8 cellular contexts compared by ENCODE assay signal in the genomic region with DNA sequence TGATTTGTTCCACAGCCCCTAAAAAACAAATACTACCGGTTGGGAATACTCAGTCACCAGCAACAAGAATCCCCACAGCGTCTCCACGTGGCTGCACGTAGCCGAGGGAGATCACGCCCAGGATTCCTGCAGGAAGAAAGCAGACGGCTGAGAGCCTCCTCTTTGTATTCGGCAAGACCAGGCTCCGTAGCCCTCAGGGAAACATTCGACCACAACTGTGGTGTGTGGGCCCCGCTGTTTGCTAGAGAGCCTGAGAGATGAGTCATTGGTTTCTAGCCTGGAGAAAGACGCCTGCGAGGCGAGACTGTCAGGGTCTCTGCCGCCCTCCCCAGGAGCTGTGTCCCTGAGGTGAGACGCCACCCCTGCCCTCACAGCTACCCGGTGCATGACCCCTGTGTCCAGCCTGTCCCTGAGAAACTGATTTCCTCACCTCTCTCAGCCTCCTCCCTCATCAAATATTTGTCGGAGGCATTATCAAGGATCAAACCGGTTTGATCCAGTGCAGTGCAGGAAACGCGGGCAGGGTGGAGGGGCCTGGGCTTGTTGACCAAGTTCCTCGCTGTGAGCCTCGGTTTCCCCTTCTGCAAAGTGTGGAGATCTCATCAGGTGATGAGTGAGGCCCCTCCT. TPM values are rescaled to one million over a fixed set of nuclear protein-coding genes. Genes with fewer than 3 reads are reported as not detected.
A peak's percentile ranks its signal among the peaks of the same experiment; 100 is the strongest.
DNase-seq lines count a peak whose midpoint lies in the region; ATAC-seq and TF ChIP-seq lines count a peak whose summit lies in the region.

No MANE protein-coding gene starts in this region.

- H3K36me3 ChIP-seq in BLaER1 treated with 17β-estradiol and CSF1 and Interleukin-3, amounts not matched to agents 10 nM and 100 nM: no peaks in the 10 kb centered on the region
- H3K36me3 ChIP-seq in colonic mucosa: no peaks in the 10 kb centered on the region
- no peaks in the 10 kb centered on the region for H3K36me3 ChIP-seq in testis (ENCODE audit: low read depth, missing control alignments)

- H3K4me3 ChIP-seq in BLaER1 treated with 17β-estradiol and CSF1 and Interleukin-3, amounts not matched to agents 10 nM and 100 nM: peak overlapping the region in 4 of 10 experiments; percentile 19 to 40 (median 22); a peak in 4 of 20 replicates
- H3K4me3 ChIP-seq in colonic mucosa: no peak overlapping the region
- H3K4me3 ChIP-seq in testis: no peak overlapping the region

- peaks cover 0 to 11% (median 0%) of the 10 kb centered on the region in 11 experiments; a peak in 3 of 22 replicates for H4K20me1 ChIP-seq in BLaER1 treated with 17β-estradiol and CSF1 and Interleukin-3, amounts not matched to agents 10 nM and 100 nM

- peak; percentile 93 for ATAC-seq in GM21447 (IDR thresholded peaks at IDR 0.05; ENCODE audit: unreplicated experiment)
- ATAC-seq in stimulated activated naive B cell treated with anti-CD40 and anti-IgM and Interleukin-4, amounts not matched to agents 10 μg/mL and 1 μg/mL and 100 μg/mL, for 72 hours (replicated peaks): peak; percentile 91 to 93

- WGBS in testis, 2 donors: 18 to 53% methylated on average over 23 of the region's 23 CpGs

- H3K27me3 Mint-ChIP-seq in stimulated activated naive B cell treated with anti-CD40 and anti-IgM and Interleukin-4, amounts not matched to agents 10 μg/mL and 1 μg/mL and 100 μg/mL, for 72 hours: peaks cover 7 to 34% of the 10 kb centered on the region in 2 donors

- TF ChIP-seq CTCF in colonic mucosa (IDR thresholded peaks at IDR 0.05) (no peak), testis (IDR thresholded peaks at IDR 0.05) (no peak)

- H3K4me3 Mint-ChIP-seq in stimulated activated naive B cell treated with anti-CD40 and anti-IgM and Interleukin-4, amounts not matched to agents 10 μg/mL and 1 μg/mL and 100 μg/mL, for 72 hours: peak overlapping the region in 1 of 2 donors; percentile 35

- peak overlapping the region in 10 of 11 experiments; percentile 6 to 72 (median 62); a peak in 18 of 22 replicates for H3K9ac ChIP-seq in BLaER1 treated with 17β-estradiol and CSF1 and Interleukin-3, amounts not matched to agents 10 nM and 100 nM
- peak overlapping the region in 1 of 2 donors; percentile 21 for H3K9ac ChIP-seq in colonic mucosa (ENCODE audit: low read depth in 2 of 2, low read length in 2 of 2)

- peak; percentile 85 for DNase-seq in KBM-7
- peak; percentile 85 for DNase-seq in activated CD4-positive, alpha-beta T cell treated with anti-CD3 and anti-CD28 coated beads for 48 hours
- DNase-seq in colonic mucosa: peak; percentile 78
- DNase-seq in myocyte (ENCODE audit: low read depth): peak; percentile 97
- DNase-seq in stimulated activated naive B cell treated with anti-CD40 and anti-IgM and Interleukin-4, amounts not matched to agents 10 μg/mL and 1 μg/mL and 100 μg/mL, for 72 hours: peak; percentile 23
- DNase-seq in testis: no peak

- in situ Hi-C loops in KBM-7 (cut with MboI; ENCODE audit: low pct_unique_long_range_greater_than_20kb, low sequenced_read_pairs): no loop called here

- TF ChIP-seq POLR2A in testis (IDR thresholded peaks at IDR 0.05): no peak

- no peak overlapping the region for H3K27ac Mint-ChIP-seq in stimulated activated naive B cell treated with anti-CD40 and anti-IgM and Interleukin-4, amounts not matched to agents 10 μg/mL and 1 μg/mL and 100 μg/mL, for 72 hours

- peak overlapping the region in 10 of 11 experiments; percentile 7 to 82 (median 68); a peak in 19 of 22 replicates for H3K27ac ChIP-seq in BLaER1 treated with 17β-estradiol and CSF1 and Interleukin-3, amounts not matched to agents 10 nM and 100 nM
- H3K27ac ChIP-seq in colonic mucosa (peak overlapping the region; percentile 51), testis (no peak overlapping the region)

- H3K9me3 Mint-ChIP-seq in stimulated activated naive B cell treated with anti-CD40 and anti-IgM and Interleukin-4, amounts not matched to agents 10 μg/mL and 1 μg/mL and 100 μg/mL, for 72 hours: no peaks in the 10 kb centered on the region

- no peaks in the 10 kb centered on the region for H3K27me3 ChIP-seq in BLaER1 treated with 17β-estradiol and CSF1 and Interleukin-3, amounts not matched to agents 10 nM and 100 nM
- H3K27me3 ChIP-seq in colonic mucosa: no peaks in the 10 kb centered on the region
- H3K27me3 ChIP-seq in testis: no peaks in the 10 kb centered on the region

- peaks cover 4 to 6% of the 10 kb centered on the region in 2 donors for H3K36me3 Mint-ChIP-seq in stimulated activated naive B cell treated with anti-CD40 and anti-IgM and Interleukin-4, amounts not matched to agents 10 μg/mL and 1 μg/mL and 100 μg/mL, for 72 hours

- H3K9me3 ChIP-seq in BLaER1 treated with 17β-estradiol and CSF1 and Interleukin-3, amounts not matched to agents 10 nM and 100 nM (replicated peaks in 1 of 11): peaks cover 0 to 5% (median 0%) of the 10 kb centered on the region in 11 experiments; a peak in 2 of 22 replicates
- no peaks in the 10 kb centered on the region for H3K9me3 ChIP-seq in colonic mucosa
- no peaks in the 10 kb centered on the region for H3K9me3 ChIP-seq in testis

- H3K4me1 Mint-ChIP-seq in stimulated activated naive B cell treated with anti-CD40 and anti-IgM and Interleukin-4, amounts not matched to agents 10 μg/mL and 1 μg/mL and 100 μg/mL, for 72 hours: peaks cover 8 to 19% of the 10 kb centered on the region in 2 donors

- intact Hi-C loops in colonic mucosa (cut with DNase I): no loop called here
- intact Hi-C loops in testis (cut with DNase I; ENCODE audit: low total_unique reads): no loop called here

- peaks cover 51 to 65% (median 63%) of the 10 kb centered on the region in 10 experiments for H3K4me1 ChIP-seq in BLaER1 treated with 17β-estradiol and CSF1 and Interleukin-3, amounts not matched to agents 10 nM and 100 nM
- peaks cover 3% of the 10 kb centered on the region for H3K4me1 ChIP-seq in colonic mucosa
- no peaks in the 10 kb centered on the region for H3K4me1 ChIP-seq in testis

- H3K4me2 ChIP-seq in BLaER1 treated with 17β-estradiol and CSF1 and Interleukin-3, amounts not matched to agents 10 nM and 100 nM: peak overlapping the region; percentile 72 to 92 (median 88)

RNA-seq across cellular contexts. Expression of a gene that starts 4.7 kb away (rescaled TPM):
- total RNA-seq in colonic mucosa (100 to 1,000 TPM; 137 to 547 TPM), myocyte (not detected in 2 replicates), testis (1 to 10 TPM in 1 of 2 donors, under 1 TPM in 1; 0.19 to 2.1 TPM)
- polyA plus RNA-seq in myocyte (2012): 0.28 TPM
- 3.5 TPM for polyA plus RNA-seq in testis (ENCODE audit: insufficient read depth, low read depth, low replicate concordance)

RNA-seq across cellular contexts. Expression of a gene that starts 20.7 kb away (rescaled TPM):
- total RNA-seq in colonic mucosa (10 to 100 TPM; 33.6 to 37.4 TPM), myocyte (69.2 and 71.9 TPM in 2 replicates), testis (10 to 100 TPM; 40.8 to 60.5 TPM)
- polyA plus RNA-seq in myocyte (2012): 46.6 TPM
- polyA plus RNA-seq in testis (ENCODE audit: insufficient read depth, low read depth, low replicate concordance): 42.9 TPM

RNA-seq across cellular contexts. Expression of a gene that starts 27.0 kb away (rescaled TPM):
- total RNA-seq in colonic mucosa: 10 to 100 TPM; 14.4 to 16.4 TPM
- total RNA-seq in myocyte: 32.8 and 35.1 TPM in 2 replicates
- polyA plus RNA-seq in myocyte (2012): 16.0 TPM
- total RNA-seq in testis: 10 to 100 TPM; 21.3 to 27.3 TPM
- 10.2 TPM for polyA plus RNA-seq in testis (ENCODE audit: insufficient read depth, low read depth, low replicate concordance)

RNA-seq across cellular contexts. Expression of a gene that starts 48.5 kb away (rescaled TPM):
- total RNA-seq in colonic mucosa (100 to 1,000 TPM; 214 to 274 TPM), myocyte (122 and 128 TPM in 2 replicates), testis (100 to 1,000 TPM; 289 to 308 TPM)
- 326 TPM for polyA plus RNA-seq in myocyte (2012)
- 382 TPM for polyA plus RNA-seq in testis (ENCODE audit: insufficient read depth, low read depth, low replicate concordance)

Comparison
In these comparisons a context has a peak if more than half of its experiments do, and no peak if none do; other contexts are left out.
1. H3K27ac ChIP-seq: peak in BLaER1 treated with 17β-estradiol and CSF1 and Interleukin-3, amounts not matched to agents 10 nM and 100 nM (10 of 11) and colonic mucosa (single experiment); none in testis (0 of 2).
2. RNA of a gene that starts 4.7 kb away (total RNA-seq): 137 to 547 TPM in colonic mucosa; 0.19 to 2.1 TPM in testis and not detected in myocyte; every median in the first group is over 10 times any median in the second.